In the genomic region with DNA sequence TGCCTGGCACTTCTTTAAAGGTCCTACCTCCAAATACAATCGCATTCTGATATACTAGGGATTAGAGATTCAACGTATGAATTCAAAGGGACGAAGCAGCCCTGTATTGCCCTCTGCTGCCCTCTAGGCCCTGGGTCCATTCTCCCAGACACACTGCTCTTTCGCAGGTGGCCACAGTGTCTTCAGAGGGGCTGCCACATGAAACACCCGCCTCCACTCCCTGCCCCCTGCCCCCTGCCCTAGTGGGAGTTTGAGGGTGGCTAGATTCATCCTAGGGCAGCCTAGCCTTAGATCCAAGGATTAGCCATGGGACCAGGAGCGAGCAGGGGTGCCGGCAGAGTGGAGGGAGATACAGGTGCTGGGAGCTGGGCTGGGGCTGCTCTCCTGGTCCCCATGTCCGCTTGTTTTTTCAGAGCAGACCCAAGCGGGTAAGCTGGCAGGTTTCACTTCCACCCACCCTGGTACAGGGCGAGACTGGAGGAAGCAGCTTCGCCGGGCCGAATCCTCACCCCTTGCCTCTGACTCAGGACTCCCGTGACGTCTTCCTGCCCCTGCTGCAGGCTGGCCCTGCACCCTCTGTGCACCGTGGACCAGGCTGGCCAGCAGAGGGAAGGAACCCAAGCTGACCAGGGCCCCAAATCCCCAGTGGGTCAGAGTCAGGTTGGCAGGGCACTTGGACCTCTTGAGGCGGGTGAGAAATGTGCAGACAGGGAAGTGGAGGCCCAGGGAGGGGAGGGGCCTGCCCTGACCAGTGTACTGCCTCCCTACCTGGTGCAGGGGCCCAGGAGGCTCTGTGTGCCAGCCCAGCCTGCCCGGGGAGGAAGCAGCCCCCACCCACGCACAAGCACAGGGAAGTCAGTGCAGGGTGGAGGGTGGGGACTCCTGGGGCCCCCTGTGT, we compare ENCODE assay signal across 1 cellular context.
TF ChIP-seq lines count a peak whose summit lies in the region.

No MANE protein-coding gene starts in this region.

TF ChIP-seq in HepG2, 621 proteins besides CTCF, POLR2A, EP300 and RAD21 (continued from another document and continues in another):
- TF ChIP-seq, protein P1, sequence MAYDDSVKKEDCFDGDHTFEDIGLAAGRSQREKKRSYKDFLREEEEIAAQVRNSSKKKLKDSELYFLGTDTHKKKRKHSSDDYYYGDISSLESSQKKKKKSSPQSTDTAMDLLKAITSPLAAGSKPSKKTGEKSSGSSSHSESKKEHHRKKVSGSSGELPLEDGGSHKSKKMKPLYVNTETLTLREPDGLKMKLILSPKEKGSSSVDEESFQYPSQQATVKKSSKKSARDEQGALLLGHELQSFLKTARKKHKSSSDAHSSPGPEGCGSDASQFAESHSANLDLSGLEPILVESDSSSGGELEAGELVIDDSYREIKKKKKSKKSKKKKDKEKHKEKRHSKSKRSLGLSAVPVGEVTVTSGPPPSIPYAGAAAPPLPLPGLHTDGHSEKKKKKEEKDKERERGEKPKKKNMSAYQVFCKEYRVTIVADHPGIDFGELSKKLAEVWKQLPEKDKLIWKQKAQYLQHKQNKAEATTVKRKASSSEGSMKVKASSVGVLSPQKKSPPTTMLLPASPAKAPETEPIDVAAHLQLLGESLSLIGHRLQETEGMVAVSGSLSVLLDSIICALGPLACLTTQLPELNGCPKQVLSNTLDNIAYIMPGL (CRISPR knock-in tag; IDR thresholded peaks at IDR 0.05; ENCODE audit: borderline replicate concordance in 1 of 2, low read depth in 1 of 2), result peak; percentile 54 to 59; a peak in 3 of 4 replicates
- TF ChIP-seq STAG1 (CRISPR knock-in tag; IDR thresholded peaks at IDR 0.05), result peak; percentile 39; the same call in 1 of the 2 replicates
- no peak for TF ChIP-seq PHF5A (CRISPR knock-in tag; IDR thresholded peaks at IDR 0.05; ENCODE audit: low read depth, unreplicated experiment)
- TF ChIP-seq, protein P2, sequence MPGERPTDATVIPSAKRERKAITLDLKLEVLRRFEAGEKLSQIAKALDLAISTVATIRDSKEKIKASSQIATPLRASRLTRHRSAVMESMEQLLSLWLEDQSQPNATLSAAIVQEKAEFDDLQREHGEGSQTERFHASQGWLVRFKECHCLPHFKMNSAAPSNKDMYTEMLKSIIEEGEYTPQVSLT (CRISPR knock-in tag; IDR thresholded peaks at IDR 0.05; ENCODE audit: borderline replicate concordance, low read depth), result no peak
- no peak for TF ChIP-seq ZNF652 (CRISPR knock-in tag; IDR thresholded peaks at IDR 0.05; ENCODE audit: borderline replicate concordance, low read depth)
- TF ChIP-seq SOX13 (IDR thresholded peaks at IDR 0.05), result no peak
- TF ChIP-seq SOX13 (CRISPR knock-in tag; conservative IDR thresholded peaks at IDR 0.05 in 1 of 2, IDR thresholded peaks at IDR 0.05 in 1 of 2), result no peak
- TF ChIP-seq ZNF160 (CRISPR knock-in tag; IDR thresholded peaks at IDR 0.05), result no peak
- TF ChIP-seq KLF15 (CRISPR knock-in tag; IDR thresholded peaks at IDR 0.05; ENCODE audit: borderline replicate concordance), result no peak
- TF ChIP-seq, protein P3, sequence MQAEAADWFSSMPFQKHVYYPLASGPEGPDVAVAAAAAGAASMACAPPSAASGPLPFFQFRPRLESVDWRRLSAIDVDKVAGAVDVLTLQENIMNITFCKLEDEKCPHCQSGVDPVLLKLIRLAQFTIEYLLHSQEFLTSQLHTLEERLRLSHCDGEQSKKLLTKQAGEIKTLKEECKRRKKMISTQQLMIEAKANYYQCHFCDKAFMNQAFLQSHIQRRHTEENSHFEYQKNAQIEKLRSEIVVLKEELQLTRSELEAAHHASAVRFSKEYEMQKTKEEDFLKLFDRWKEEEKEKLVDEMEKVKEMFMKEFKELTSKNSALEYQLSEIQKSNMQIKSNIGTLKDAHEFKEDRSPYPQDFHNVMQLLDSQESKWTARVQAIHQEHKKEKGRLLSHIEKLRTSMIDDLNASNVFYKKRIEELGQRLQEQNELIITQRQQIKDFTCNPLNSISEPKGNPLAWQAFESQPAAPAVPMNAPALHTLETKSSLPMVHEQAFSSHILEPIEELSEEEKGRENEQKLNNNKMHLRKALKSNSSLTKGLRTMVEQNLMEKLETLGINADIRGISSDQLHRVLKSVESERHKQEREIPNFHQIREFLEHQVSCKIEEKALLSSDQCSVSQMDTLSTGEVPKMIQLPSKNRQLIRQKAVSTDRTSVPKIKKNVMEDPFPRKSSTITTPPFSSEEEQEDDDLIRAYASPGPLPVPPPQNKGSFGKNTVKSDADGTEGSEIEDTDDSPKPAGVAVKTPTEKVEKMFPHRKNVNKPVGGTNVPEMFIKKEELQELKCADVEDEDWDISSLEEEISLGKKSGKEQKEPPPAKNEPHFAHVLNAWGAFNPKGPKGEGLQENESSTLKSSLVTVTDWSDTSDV (CRISPR knock-in tag; IDR thresholded peaks at IDR 0.05), result no peak
- no peak for TF ChIP-seq ZNF782 (CRISPR knock-in tag; IDR thresholded peaks at IDR 0.05; ENCODE audit: borderline replicate concordance)
- TF ChIP-seq, protein P4, sequence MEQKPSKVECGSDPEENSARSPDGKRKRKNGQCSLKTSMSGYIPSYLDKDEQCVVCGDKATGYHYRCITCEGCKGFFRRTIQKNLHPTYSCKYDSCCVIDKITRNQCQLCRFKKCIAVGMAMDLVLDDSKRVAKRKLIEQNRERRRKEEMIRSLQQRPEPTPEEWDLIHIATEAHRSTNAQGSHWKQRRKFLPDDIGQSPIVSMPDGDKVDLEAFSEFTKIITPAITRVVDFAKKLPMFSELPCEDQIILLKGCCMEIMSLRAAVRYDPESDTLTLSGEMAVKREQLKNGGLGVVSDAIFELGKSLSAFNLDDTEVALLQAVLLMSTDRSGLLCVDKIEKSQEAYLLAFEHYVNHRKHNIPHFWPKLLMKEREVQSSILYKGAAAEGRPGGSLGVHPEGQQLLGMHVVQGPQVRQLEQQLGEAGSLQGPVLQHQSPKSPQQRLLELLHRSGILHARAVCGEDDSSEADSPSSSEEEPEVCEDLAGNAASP (CRISPR knock-in tag; IDR thresholded peaks at IDR 0.05; ENCODE audit: borderline replicate concordance), result no peak
- TF ChIP-seq, protein P5, sequence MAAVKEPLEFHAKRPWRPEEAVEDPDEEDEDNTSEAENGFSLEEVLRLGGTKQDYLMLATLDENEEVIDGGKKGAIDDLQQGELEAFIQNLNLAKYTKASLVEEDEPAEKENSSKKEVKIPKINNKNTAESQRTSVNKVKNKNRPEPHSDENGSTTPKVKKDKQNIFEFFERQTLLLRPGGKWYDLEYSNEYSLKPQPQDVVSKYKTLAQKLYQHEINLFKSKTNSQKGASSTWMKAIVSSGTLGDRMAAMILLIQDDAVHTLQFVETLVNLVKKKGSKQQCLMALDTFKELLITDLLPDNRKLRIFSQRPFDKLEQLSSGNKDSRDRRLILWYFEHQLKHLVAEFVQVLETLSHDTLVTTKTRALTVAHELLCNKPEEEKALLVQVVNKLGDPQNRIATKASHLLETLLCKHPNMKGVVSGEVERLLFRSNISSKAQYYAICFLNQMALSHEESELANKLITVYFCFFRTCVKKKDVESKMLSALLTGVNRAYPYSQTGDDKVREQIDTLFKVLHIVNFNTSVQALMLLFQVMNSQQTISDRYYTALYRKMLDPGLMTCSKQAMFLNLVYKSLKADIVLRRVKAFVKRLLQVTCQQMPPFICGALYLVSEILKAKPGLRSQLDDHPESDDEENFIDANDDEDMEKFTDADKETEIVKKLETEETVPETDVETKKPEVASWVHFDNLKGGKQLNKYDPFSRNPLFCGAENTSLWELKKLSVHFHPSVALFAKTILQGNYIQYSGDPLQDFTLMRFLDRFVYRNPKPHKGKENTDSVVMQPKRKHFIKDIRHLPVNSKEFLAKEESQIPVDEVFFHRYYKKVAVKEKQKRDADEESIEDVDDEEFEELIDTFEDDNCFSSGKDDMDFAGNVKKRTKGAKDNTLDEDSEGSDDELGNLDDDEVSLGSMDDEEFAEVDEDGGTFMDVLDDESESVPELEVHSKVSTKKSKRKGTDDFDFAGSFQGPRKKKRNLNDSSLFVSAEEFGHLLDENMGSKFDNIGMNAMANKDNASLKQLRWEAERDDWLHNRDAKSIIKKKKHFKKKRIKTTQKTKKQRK (IDR thresholded peaks at IDR 0.05; ENCODE audit: low read length), result no peak
- TF ChIP-seq, protein P6, sequence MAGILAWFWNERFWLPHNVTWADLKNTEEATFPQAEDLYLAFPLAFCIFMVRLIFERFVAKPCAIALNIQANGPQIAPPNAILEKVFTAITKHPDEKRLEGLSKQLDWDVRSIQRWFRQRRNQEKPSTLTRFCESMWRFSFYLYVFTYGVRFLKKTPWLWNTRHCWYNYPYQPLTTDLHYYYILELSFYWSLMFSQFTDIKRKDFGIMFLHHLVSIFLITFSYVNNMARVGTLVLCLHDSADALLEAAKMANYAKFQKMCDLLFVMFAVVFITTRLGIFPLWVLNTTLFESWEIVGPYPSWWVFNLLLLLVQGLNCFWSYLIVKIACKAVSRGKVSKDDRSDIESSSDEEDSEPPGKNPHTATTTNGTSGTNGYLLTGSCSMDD (CRISPR knock-in tag; IDR thresholded peaks at IDR 0.05), result no peak
- no peak for TF ChIP-seq ZNF143 (CRISPR knock-in tag; IDR thresholded peaks at IDR 0.05)
- 0 out of 2 replicates have a peak, but pooled peaks have one; percentile 54 for TF ChIP-seq ZNF713 (CRISPR knock-in tag; IDR thresholded peaks at IDR 0.05)
- TF ChIP-seq, protein P7, sequence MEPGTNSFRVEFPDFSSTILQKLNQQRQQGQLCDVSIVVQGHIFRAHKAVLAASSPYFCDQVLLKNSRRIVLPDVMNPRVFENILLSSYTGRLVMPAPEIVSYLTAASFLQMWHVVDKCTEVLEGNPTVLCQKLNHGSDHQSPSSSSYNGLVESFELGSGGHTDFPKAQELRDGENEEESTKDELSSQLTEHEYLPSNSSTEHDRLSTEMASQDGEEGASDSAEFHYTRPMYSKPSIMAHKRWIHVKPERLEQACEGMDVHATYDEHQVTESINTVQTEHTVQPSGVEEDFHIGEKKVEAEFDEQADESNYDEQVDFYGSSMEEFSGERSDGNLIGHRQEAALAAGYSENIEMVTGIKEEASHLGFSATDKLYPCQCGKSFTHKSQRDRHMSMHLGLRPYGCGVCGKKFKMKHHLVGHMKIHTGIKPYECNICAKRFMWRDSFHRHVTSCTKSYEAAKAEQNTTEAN (CRISPR knock-in tag; conservative IDR thresholded peaks at IDR 0.05), result no peak
- no peak for TF ChIP-seq PRPF4 (IDR thresholded peaks at IDR 0.05; ENCODE audit: low read depth, low read length, poor library complexity, severe bottlenecking)
- TF ChIP-seq, protein P8, sequence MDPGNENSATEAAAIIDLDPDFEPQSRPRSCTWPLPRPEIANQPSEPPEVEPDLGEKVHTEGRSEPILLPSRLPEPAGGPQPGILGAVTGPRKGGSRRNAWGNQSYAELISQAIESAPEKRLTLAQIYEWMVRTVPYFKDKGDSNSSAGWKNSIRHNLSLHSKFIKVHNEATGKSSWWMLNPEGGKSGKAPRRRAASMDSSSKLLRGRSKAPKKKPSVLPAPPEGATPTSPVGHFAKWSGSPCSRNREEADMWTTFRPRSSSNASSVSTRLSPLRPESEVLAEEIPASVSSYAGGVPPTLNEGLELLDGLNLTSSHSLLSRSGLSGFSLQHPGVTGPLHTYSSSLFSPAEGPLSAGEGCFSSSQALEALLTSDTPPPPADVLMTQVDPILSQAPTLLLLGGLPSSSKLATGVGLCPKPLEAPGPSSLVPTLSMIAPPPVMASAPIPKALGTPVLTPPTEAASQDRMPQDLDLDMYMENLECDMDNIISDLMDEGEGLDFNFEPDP (CRISPR knock-in tag; conservative IDR thresholded peaks at IDR 0.05), result no peak
- TF ChIP-seq ZIK1 (CRISPR knock-in tag; IDR thresholded peaks at IDR 0.05; ENCODE audit: borderline replicate concordance, low read depth), result no peak
- peak; percentile 30; the same call in 1 of the 2 replicates for TF ChIP-seq SAP130 (CRISPR knock-in tag; IDR thresholded peaks at IDR 0.05; ENCODE audit: low read depth)
- TF ChIP-seq, protein P9, sequence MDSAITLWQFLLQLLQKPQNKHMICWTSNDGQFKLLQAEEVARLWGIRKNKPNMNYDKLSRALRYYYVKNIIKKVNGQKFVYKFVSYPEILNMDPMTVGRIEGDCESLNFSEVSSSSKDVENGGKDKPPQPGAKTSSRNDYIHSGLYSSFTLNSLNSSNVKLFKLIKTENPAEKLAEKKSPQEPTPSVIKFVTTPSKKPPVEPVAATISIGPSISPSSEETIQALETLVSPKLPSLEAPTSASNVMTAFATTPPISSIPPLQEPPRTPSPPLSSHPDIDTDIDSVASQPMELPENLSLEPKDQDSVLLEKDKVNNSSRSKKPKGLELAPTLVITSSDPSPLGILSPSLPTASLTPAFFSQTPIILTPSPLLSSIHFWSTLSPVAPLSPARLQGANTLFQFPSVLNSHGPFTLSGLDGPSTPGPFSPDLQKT (CRISPR knock-in tag; IDR thresholded peaks at IDR 0.05; ENCODE audit: borderline replicate concordance), result no peak
- no peak; the same call in 1 of the 2 replicates for TF ChIP-seq ZNF354B (CRISPR knock-in tag; IDR thresholded peaks at IDR 0.05)
- TF ChIP-seq HDAC1 (CRISPR knock-in tag; IDR thresholded peaks at IDR 0.05), result 0 out of 2 replicates have a peak, but pooled peaks have one; percentile 10
- TF ChIP-seq, protein P10, sequence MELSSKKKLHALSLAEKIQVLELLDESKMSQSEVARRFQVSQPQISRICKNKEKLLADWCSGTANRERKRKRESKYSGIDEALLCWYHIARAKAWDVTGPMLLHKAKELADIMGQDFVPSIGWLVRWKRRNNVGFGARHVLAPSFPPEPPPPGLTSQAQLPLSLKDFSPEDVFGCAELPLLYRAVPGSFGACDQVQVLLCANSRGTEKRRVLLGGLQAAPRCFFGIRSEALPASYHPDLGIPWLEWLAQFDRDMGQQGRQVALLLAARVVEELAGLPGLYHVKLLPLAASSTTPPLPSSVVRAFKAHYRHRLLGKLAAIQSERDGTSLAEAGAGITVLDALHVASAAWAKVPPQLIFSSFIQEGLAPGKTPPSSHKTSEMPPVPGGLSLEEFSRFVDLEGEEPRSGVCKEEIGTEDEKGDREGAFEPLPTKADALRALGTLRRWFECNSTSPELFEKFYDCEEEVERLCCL (CRISPR knock-in tag; IDR thresholded peaks at IDR 0.05; ENCODE audit: borderline replicate concordance), result no peak
- TF ChIP-seq SOX5 (CRISPR knock-in tag; IDR thresholded peaks at IDR 0.05; ENCODE audit: borderline replicate concordance), result no peak; the same call in 1 of the 2 replicates
- TF ChIP-seq, protein P11, sequence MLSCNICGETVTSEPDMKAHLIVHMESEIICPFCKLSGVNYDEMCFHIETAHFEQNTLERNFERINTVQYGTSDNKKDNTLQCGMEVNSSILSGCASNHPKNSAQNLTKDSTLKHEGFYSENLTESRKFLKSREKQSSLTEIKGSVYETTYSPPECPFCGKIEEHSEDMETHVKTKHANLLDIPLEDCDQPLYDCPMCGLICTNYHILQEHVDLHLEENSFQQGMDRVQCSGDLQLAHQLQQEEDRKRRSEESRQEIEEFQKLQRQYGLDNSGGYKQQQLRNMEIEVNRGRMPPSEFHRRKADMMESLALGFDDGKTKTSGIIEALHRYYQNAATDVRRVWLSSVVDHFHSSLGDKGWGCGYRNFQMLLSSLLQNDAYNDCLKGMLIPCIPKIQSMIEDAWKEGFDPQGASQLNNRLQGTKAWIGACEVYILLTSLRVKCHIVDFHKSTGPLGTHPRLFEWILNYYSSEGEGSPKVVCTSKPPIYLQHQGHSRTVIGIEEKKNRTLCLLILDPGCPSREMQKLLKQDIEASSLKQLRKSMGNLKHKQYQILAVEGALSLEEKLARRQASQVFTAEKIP (CRISPR knock-in tag; IDR thresholded peaks at IDR 0.05; ENCODE audit: borderline replicate concordance), result no peak
- TF ChIP-seq, protein P12, sequence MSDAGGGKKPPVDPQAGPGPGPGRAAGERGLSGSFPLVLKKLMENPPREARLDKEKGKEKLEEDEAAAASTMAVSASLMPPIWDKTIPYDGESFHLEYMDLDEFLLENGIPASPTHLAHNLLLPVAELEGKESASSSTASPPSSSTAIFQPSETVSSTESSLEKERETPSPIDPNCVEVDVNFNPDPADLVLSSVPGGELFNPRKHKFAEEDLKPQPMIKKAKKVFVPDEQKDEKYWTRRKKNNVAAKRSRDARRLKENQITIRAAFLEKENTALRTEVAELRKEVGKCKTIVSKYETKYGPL (CRISPR knock-in tag; IDR thresholded peaks at IDR 0.05), result no peak
- TF ChIP-seq MXI1 (IDR thresholded peaks at IDR 0.05; ENCODE audit: borderline replicate concordance, low read depth, low read length), result no peak
- 0 out of 2 replicates have a peak, but pooled peaks have one; percentile 26 for TF ChIP-seq NFATC3 (CRISPR knock-in tag; IDR thresholded peaks at IDR 0.05)
- no peak for TF ChIP-seq MAZ (IDR thresholded peaks at IDR 0.05; ENCODE audit: borderline replicate concordance, low read depth, low read length)
- TF ChIP-seq MAZ (CRISPR knock-in tag; IDR thresholded peaks at IDR 0.05; ENCODE audit: low read depth), result no peak
- TF ChIP-seq BRCA1 (CRISPR knock-in tag; IDR thresholded peaks at IDR 0.05), result no peak
